In the genomic region with DNA sequence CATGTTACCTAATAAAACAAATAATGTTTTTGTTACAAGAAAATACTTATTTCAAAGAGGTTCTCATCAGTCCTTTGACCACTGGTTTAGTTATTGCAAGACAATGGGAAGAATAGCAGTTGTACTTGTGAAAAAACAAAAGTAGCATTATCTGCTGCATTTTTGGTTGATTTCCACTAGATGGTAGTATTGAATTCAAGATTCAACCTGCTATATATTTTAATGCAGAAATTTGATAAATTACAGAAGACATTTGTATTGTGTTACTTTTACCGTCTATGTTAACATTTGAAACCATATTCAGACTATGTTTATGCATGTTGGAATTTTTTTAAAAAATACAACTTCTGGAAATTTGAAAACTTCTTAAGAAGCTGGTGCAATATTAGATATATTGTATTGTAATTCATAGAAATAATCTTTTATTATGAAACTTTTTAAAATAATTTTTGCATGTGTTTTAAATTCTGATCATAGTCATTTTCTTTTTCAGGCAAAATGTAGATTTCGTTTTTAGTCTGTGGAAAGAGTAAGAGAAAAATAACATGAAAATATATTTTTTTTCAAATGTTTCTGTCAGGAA, we compare ENCODE assay signal across 10 cellular contexts. TPM values are rescaled to one million over a fixed set of nuclear protein-coding genes. Genes with fewer than 3 reads are reported as not detected.
DNase-seq lines count a peak whose midpoint lies in the region; ATAC-seq, FAIRE-seq and TF ChIP-seq lines count a peak whose summit lies in the region.
"Had no signal": no experiment of that assay in that cellular context is flagged by ENCODE, and none has a peak within 500 bp of the region (broad histone marks: within the 10 kb centered on the region; RNA-seq: fewer than 3 reads in every experiment).

No MANE protein-coding gene starts in this region.

- no peaks in the 10 kb centered on the region for H3K9me2 ChIP-seq in neural cell (ENCODE audit: insufficient read depth, low read length)

- TF ChIP-seq EP300 in neural cell (conservative IDR thresholded peaks at IDR 0.05; ENCODE audit: poor library complexity, severe bottlenecking) = no peak

- H3F3A ChIP-seq in neural cell (ENCODE audit: insufficient read depth, low read length, poor library complexity, severe bottlenecking) = no peaks in the 10 kb centered on the region

- H3K79me2 ChIP-seq in neural cell (replicated peaks; ENCODE audit: insufficient read depth, low read length) = no peaks in the 10 kb centered on the region

- FAIRE-seq in bronchial epithelial cell (lab: Jason Lieb, UNC) = no peak

- no peak overlapping the region for H2AFZ ChIP-seq in neural cell (ENCODE audit: low read depth, low read length)

- no peak for ATAC-seq in HG03439 (IDR thresholded peaks at IDR 0.05; ENCODE audit: unreplicated experiment)
- ATAC-seq in HG02759 (IDR thresholded peaks at IDR 0.05; ENCODE audit: unreplicated experiment) = no peak
- ATAC-seq in HG03135 (IDR thresholded peaks at IDR 0.05; ENCODE audit: unreplicated experiment) = no peak

- peak; percentile 85 for TF ChIP-seq RAD21 in neural cell (conservative IDR thresholded peaks at IDR 0.05)

- TF ChIP-seq CTCF in bronchial epithelial cell (IDR thresholded peaks at IDR 0.05; ENCODE audit: insufficient read depth, low read length, severe bottlenecking) (peak; percentile 27), neural cell (IDR thresholded peaks at IDR 0.05; ENCODE audit: poor library complexity, severe bottlenecking) (peak; percentile 79)

- DNase-seq in GM03348 (ENCODE audit: low spot score) = peak; percentile 35
- DNase-seq in Kasumi-1 (lab: John Stamatoyannopoulos, UW) = peak; percentile 45 to 62
- DNase-seq in bronchial epithelial cell (ENCODE audit: low read depth) = peak; percentile 53
- no peak for DNase-seq in activated CD4-positive, alpha-beta T cell treated with anti-CD3 and anti-CD28 coated beads for 1 hour

- H4K20me1 ChIP-seq in neural cell (ENCODE audit: insufficient read depth) = no peaks in the 10 kb centered on the region

- H3K9me3 ChIP-seq in neural cell (ENCODE audit: low read length) = no peaks in the 10 kb centered on the region
- H3K9me3 ChIP-seq: SJCRH30 had no signal

- H3K4me3 ChIP-seq in bronchial epithelial cell (ENCODE audit: low read depth, low read length) (no peak overlapping the region), neural cell (ENCODE audit: low read length) (no peak overlapping the region)
- H3K4me3 ChIP-seq: lung, SJCRH30 had no signal

- H3K4me2 ChIP-seq in neural cell (ENCODE audit: low read length) = no peak overlapping the region

- H3K9ac ChIP-seq in neural cell (ENCODE audit: low read length) = no peak overlapping the region

- H3K36me3 ChIP-seq in bronchial epithelial cell (ENCODE audit: control insufficient read depth, insufficient read depth, low read length) (no peaks in the 10 kb centered on the region), neural cell (ENCODE audit: insufficient read depth, low read length) (no peaks in the 10 kb centered on the region)
- H3K36me3 ChIP-seq: SJCRH30 had no signal

- no peaks in the 10 kb centered on the region for H3K27me3 ChIP-seq in bronchial epithelial cell (ENCODE audit: control insufficient read depth, insufficient read depth, low read length)
- no peaks in the 10 kb centered on the region for H3K27me3 ChIP-seq in neural cell (ENCODE audit: insufficient read depth, low read depth, low read length)
- H3K27me3 ChIP-seq: SJCRH30 had no signal

- H3K27ac ChIP-seq in neural cell (ENCODE audit: low read length) = no peak overlapping the region
- H3K27ac ChIP-seq: SJCRH30 had no signal

TF ChIP-seq in neural cell, 6 proteins besides CTCF, POLR2A, EP300 and RAD21:
- TF ChIP-seq POLR2AphosphoS5 (IDR thresholded peaks at IDR 0.05) (no peak), SMC3 (conservative IDR thresholded peaks at IDR 0.05; ENCODE audit: poor library complexity) (peak; percentile 74)
TF ChIP-seq in neural cell: peak in this region for 1.

RNA-seq across cellular contexts. Expression of gene SPCS3, which starts 56.4 kb away (rescaled TPM):
- 140 and 143 TPM in 2 replicates for total RNA-seq in bronchial epithelial cell
- 84.8 and 104 TPM in 2 replicates for polyA plus RNA-seq in neural cell
- 117 and 126 TPM in 2 replicates for polyA minus RNA-seq in neural cell
